10 cellular contexts compared by ENCODE assay signal in genomic region chr15:69557340-69558137, GRCh38.
DNase-seq lines count a peak whose midpoint lies in the region; ATAC-seq, FAIRE-seq and TF ChIP-seq lines count a peak whose summit lies in the region.
"Had no signal": no experiment of that assay in that cellular context is flagged by ENCODE, and none has a peak within 500 bp of the region (broad histone marks: within the 10 kb centered on the region; RNA-seq: fewer than 3 reads in every experiment).

No MANE protein-coding gene starts in this region.

- H2BK5ac ChIP-seq in neuronal stem cell (ENCODE audit: low read length), result no peak overlapping the region

- TF ChIP-seq EP300 in gastroesophageal sphincter (IDR thresholded peaks at IDR 0.05), result no peak
- TF ChIP-seq EP300 in tibial nerve (IDR thresholded peaks at IDR 0.05), result peak in 1 of 2 donors; percentile 77

- H4K8ac ChIP-seq in neuronal stem cell (ENCODE audit: low read depth, low read length), result no peak overlapping the region

- no peak overlapping the region for H3K4me2 ChIP-seq in neuronal stem cell (ENCODE audit: insufficient read depth, low read length, poor library complexity, severe bottlenecking)

- no peak overlapping the region for H3K18ac ChIP-seq in neuronal stem cell (ENCODE audit: low read length)

- no peak overlapping the region for H3K4ac ChIP-seq in neuronal stem cell (ENCODE audit: low read length)

- no peak overlapping the region for H2AFZ ChIP-seq in neuronal stem cell (ENCODE audit: low read length)

- H2AK5ac ChIP-seq in neuronal stem cell (ENCODE audit: low read depth, low read length), result no peak overlapping the region

- no peaks in the 10 kb centered on the region for H3K79me1 ChIP-seq in neuronal stem cell (ENCODE audit: low read depth, low read length)

- ATAC-seq in gastroesophageal sphincter, result peak; percentile 41

- H3K27me3 ChIP-seq in SJCRH30 (no peaks in the 10 kb centered on the region), gastroesophageal sphincter (no peaks in the 10 kb centered on the region), tibial nerve (no peaks in the 10 kb centered on the region), neuronal stem cell (ENCODE audit: control insufficient read depth in 3 of 3, insufficient read depth in 3 of 3, low read depth in 1 of 3, low read length in 3 of 3) (peaks cover 0 to 12% (median 0%) of the 10 kb centered on the region in 3 experiments)

- H3K27ac ChIP-seq in SJCRH30, result peak overlapping the region; percentile 64
- H3K27ac ChIP-seq in gastroesophageal sphincter, result peak overlapping the region in 3 of 4 donors; percentile 15 to 58 (median 37)
- H3K27ac ChIP-seq in tibial nerve, result peak overlapping the region; percentile 52 to 88 (median 78)
- H3K27ac ChIP-seq in neuronal stem cell (replicated peaks; ENCODE audit: low read length), result no peak overlapping the region

- H3K9me3 ChIP-seq in SJCRH30 (replicated peaks) (no peaks in the 10 kb centered on the region), gastroesophageal sphincter (peaks cover 0 to 4% (median 0%) of the 10 kb centered on the region in 3 donors), tibial nerve (no peaks in the 10 kb centered on the region), neuronal stem cell (replicated peaks in 1 of 2; ENCODE audit: control insufficient read depth in 2 of 2, insufficient read depth in 1 of 2, low read depth in 1 of 2, low read length in 2 of 2) (no peaks in the 10 kb centered on the region)

- no peak overlapping the region for H4K91ac ChIP-seq in neuronal stem cell (ENCODE audit: low read depth, low read length, poor library complexity)

- no peak overlapping the region for H2BK12ac ChIP-seq in neuronal stem cell (ENCODE audit: low read length)

- peaks cover 48% of the 10 kb centered on the region for H3K4me1 ChIP-seq in SJCRH30
- H3K4me1 ChIP-seq in gastroesophageal sphincter, result peaks cover 0 to 13% (median 0%) of the 10 kb centered on the region in 3 donors
- H3K4me1 ChIP-seq in tibial nerve, result peaks cover 0 to 28% (median 24%) of the 10 kb centered on the region in 4 donors
- peaks cover 0 to 8% of the 10 kb centered on the region in 2 donors for H3K4me1 ChIP-seq in neuronal stem cell (ENCODE audit: control insufficient read depth in 2 of 2, insufficient read depth in 1 of 2, low read depth in 1 of 2, low read length in 2 of 2)

- no peak for FAIRE-seq in GM19239 (lab: Jason Lieb, UNC)

- H3K36me3 ChIP-seq in SJCRH30 (no peaks in the 10 kb centered on the region), gastroesophageal sphincter (no peaks in the 10 kb centered on the region), tibial nerve (no peaks in the 10 kb centered on the region), neuronal stem cell (replicated peaks in 1 of 2; ENCODE audit: control insufficient read depth in 2 of 2, insufficient read depth in 2 of 2, low read length in 2 of 2) (no peaks in the 10 kb centered on the region)

- DNase-seq in NCI-H2196 (lab: John Stamatoyannopoulos, UW; ENCODE audit: unreplicated experiment) (peak; percentile 12), NCI-H2196 treated with DMSO at 0.1 percent for 48 hours (lab: John Stamatoyannopoulos, UW; ENCODE audit: unreplicated experiment) (no peak), SJCRH30 (peak; percentile 44 to 56), tibial nerve (ENCODE audit: low spot score in 2 of 2) (no peak), GM19239 (ENCODE audit: insufficient read length, low spot score) (no peak), neuronal stem cell (ENCODE audit: low spot score) (no peak)
- DNase-seq in stimulated activated CD4-positive, alpha-beta T cell treated with anti-CD3 and anti-CD28 coated beads, Interleukin-4, amount 100 ng/mL, for 1 hour, result no peak
- DNase-seq: CD4-positive, CD25-positive, alpha-beta regulatory T cell; occipital lobe had no signal

- H3K4me3 ChIP-seq in SJCRH30, result no peak overlapping the region
- no peak overlapping the region for H3K4me3 ChIP-seq in gastroesophageal sphincter
- H3K4me3 ChIP-seq in tibial nerve, result no peak overlapping the region
- no peak overlapping the region for H3K4me3 ChIP-seq in neuronal stem cell (ENCODE audit: low read length in 2 of 2)

- TF ChIP-seq CTCF in gastroesophageal sphincter (IDR thresholded peaks at IDR 0.05) (no peak), tibial nerve (IDR thresholded peaks at IDR 0.05) (no peak)

- no peak for TF ChIP-seq POLR2A in gastroesophageal sphincter (IDR thresholded peaks at IDR 0.05)
- TF ChIP-seq POLR2A in tibial nerve (IDR thresholded peaks at IDR 0.05), result no peak

- H3K9ac ChIP-seq in neuronal stem cell (ENCODE audit: low read depth, low read length, poor library complexity), result no peak overlapping the region

- H3K23ac ChIP-seq in neuronal stem cell (ENCODE audit: low read depth, low read length, poor library complexity), result no peak overlapping the region

- no peak overlapping the region for H2BK120ac ChIP-seq in neuronal stem cell (ENCODE audit: low read depth, low read length)

- H3K14ac ChIP-seq in neuronal stem cell (ENCODE audit: low read length), result no peak overlapping the region

- no peak overlapping the region for H2BK15ac ChIP-seq in neuronal stem cell (ENCODE audit: low read length)

- WGBS in gastroesophageal sphincter (ENCODE audit: low coverage in 1 of 2), 2 donors, result 43 to 57% methylated on average over 3 to 6 of the region's 6 CpGs
- WGBS in tibial nerve, 2 donors, result 45% methylated on average over 6 of the region's 6 CpGs
- WGBS in neuronal stem cell (ENCODE audit: extremely low coverage in 2 of 2, insufficient read length in 2 of 2, insufficient replicate concordance in 1 of 2), 2 donors, result no CpG with 5 or more reads among the region's 6 CpGs

Comparison
In these comparisons a context has a peak if more than half of its experiments do, and no peak if none do; other contexts are left out.
1. DNase-seq: peak in NCI-H2196 (single experiment) and SJCRH30 (2 of 2); none in NCI-H2196 treated with DMSO at 0.1 percent for 48 hours (single experiment), tibial nerve (0 of 2), GM19239 (single experiment), stimulated activated CD4-positive, alpha-beta T cell treated with anti-CD3 and anti-CD28 coated beads, Interleukin-4, amount 100 ng/mL, for 1 hour (single experiment) and neuronal stem cell (single experiment).